17 cellular contexts compared by ENCODE assay signal in the genomic region with DNA sequence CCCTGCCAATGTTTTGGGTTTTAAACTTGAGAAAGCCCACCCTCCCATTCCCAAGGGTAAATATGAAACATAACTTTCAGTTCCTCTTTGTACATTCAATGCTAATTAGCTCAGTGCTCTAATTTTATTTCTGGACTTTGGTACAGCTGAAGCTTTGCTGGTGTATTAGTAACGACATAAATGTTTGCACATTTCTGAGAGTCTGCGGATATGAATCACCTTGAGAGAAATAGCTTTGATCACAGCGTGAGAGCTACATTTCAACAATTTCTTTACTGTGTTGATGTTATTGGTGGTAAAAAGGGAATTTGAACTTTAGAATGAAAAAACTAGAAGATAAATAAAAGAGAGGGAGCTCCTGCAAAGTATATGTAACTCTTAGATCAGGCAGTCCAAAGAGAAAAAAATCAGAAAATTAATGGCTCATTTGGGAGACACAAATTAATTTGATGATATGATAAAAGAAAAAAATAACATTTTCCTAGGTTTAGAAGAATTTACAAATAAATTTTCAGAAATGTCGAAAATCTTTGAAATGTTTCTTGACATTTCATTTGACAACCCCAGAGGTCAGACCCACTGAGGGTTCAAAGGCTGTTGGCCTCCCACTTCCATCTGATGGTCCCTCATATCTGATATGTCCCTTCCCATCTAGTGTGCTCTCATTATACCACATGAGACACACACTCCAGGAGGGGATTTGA. TPM values are rescaled to one million over a fixed set of nuclear protein-coding genes. Genes with fewer than 3 reads are reported as not detected.
DNase-seq lines count a peak whose midpoint lies in the region; TF ChIP-seq lines count a peak whose summit lies in the region.
"Had no signal": no experiment of that assay in that cellular context is flagged by ENCODE, and none has a peak within 500 bp of the region (broad histone marks: within the 10 kb centered on the region; RNA-seq: fewer than 3 reads in every experiment).

No MANE protein-coding gene starts in this region.

- in situ Hi-C loops in brain microvascular endothelial cell (cut with HindIII; ENCODE audit: low pct_ligation_motif_present, low sequenced_read_pairs) = no loop called here

- H3K36me3 ChIP-seq in Caco-2 (ENCODE audit: control insufficient read depth, insufficient read depth, low read length) (no peaks in the 10 kb centered on the region), brain microvascular endothelial cell (replicated peaks) (no peaks in the 10 kb centered on the region)
- H3K36me3 ChIP-seq: sigmoid colon had no signal

- H3K27ac Mint-ChIP-seq in Caco-2 (ENCODE audit: unreplicated experiment) = no peak overlapping the region
- H3K27ac Mint-ChIP-seq: activated naive CD8-positive, alpha-beta T cell had no signal

- POLR2A ChIA-PET in Caco-2 (lab: Charles Lee) = no interaction called here

- intact Hi-C loops in Caco-2 (cut with micrococcal nuclease; ENCODE audit: unreplicated experiment) = no loop called here

- H3K27ac ChIP-seq in brain microvascular endothelial cell = no peak overlapping the region

- H3K4me1 ChIP-seq in Caco-2 = peaks cover 5% of the 10 kb centered on the region; the same call in 1 of the 2 replicates
- H3K4me1 ChIP-seq: sigmoid colon had no signal

- peak overlapping the region; percentile 9 for H3K4me3 Mint-ChIP-seq in Caco-2 (ENCODE audit: unreplicated experiment)
- H3K4me3 Mint-ChIP-seq: activated naive CD8-positive, alpha-beta T cell had no signal

- TF ChIP-seq CTCF in Caco-2 (IDR thresholded peaks at IDR 0.05; ENCODE audit: insufficient read depth in 1 of 2, low read depth in 1 of 2, low read length in 1 of 2, severe bottlenecking in 1 of 2, unreplicated experiment in 1 of 2) = no peak
- no peak for TF ChIP-seq CTCF in brain microvascular endothelial cell (IDR thresholded peaks at IDR 0.05; ENCODE audit: low read depth, low read length, missing control alignments)

- no peaks in the 10 kb centered on the region for H3K9me3 ChIP-seq in Caco-2
- H3K9me3 ChIP-seq: sigmoid colon had no signal

- BruUV-seq in Caco-2 (replicated peaks; lab: Mats Ljungman, UMichigan) = no TSS peak

- H3K36me3 Mint-ChIP-seq in Caco-2 (ENCODE audit: insufficient read depth, unreplicated experiment) = no peaks in the 10 kb centered on the region
- H3K36me3 Mint-ChIP-seq: activated naive CD8-positive, alpha-beta T cell had no signal

- H3K4me3 ChIP-seq in Caco-2 (ENCODE audit: low read depth, low read length) (no peak overlapping the region), brain microvascular endothelial cell (ENCODE audit: low read depth, low read length) (no peak overlapping the region)
- H3K4me3 ChIP-seq: sigmoid colon had no signal

- CTCF ChIA-PET in Caco-2 (lab: Charles Lee) = no interaction called here

- H3K9me3 Mint-ChIP-seq in Caco-2 (ENCODE audit: unreplicated experiment) = no peaks in the 10 kb centered on the region

- DNase-seq in Caco-2 (no peak), M059J (ENCODE audit: low read depth) (peak; percentile 81), brain microvascular endothelial cell (peak; percentile 49), non-pigmented ciliary epithelial cell (ENCODE audit: low read depth) (peak; percentile 67), Kasumi-1 (lab: John Stamatoyannopoulos, UW) (no peak), NCI-H2171 treated with DMSO at 0.1 percent for 48 hours (lab: John Stamatoyannopoulos, UW) (no peak)
- DNase-seq in stimulated activated CD8-positive, alpha-beta memory T cell treated with anti-CD3 and anti-CD28 coated beads, Interleukin-4, amount 100 ng/mL, for 48 hours = no peak
- DNase-seq in central memory CD4-positive, alpha-beta T cell = no peak
- DNase-seq: COR-L47, cortex of kidney, kidney, NCI-H1092 treated with DMSO at 0.1 percent for 48 hours, NCI-H510A, Right ventricle myocardium superior, sigmoid colon, substantia nigra had no signal

- H3K27me3 Mint-ChIP-seq in Caco-2 (ENCODE audit: insufficient read depth, unreplicated experiment) = no peaks in the 10 kb centered on the region

- peaks cover 12% of the 10 kb centered on the region for H3K4me1 Mint-ChIP-seq in Caco-2 (ENCODE audit: low read depth, unreplicated experiment)

- H3K27me3 ChIP-seq in Caco-2 (replicated peaks; ENCODE audit: control insufficient read depth, insufficient read depth, low read length) (no peaks in the 10 kb centered on the region), brain microvascular endothelial cell (replicated peaks) (no peaks in the 10 kb centered on the region)
- H3K27me3 ChIP-seq: sigmoid colon had no signal

RNA-seq across cellular contexts. Expression of gene CAP2, which starts 38.5 kb away (rescaled TPM):
- total RNA-seq in Caco-2 (2022) = 8.5 and 8.9 TPM in 2 replicates
- 39.9 and 44.1 TPM in 2 replicates for total RNA-seq in M059J (2014; rRNA removed; shearing (Covaris generic))

Comparison
In these comparisons a context has a peak if more than half of its experiments do, and no peak if none do; other contexts are left out.
1. DNase-seq: peak in M059J (single experiment), brain microvascular endothelial cell (single experiment) and non-pigmented ciliary epithelial cell (single experiment); none in Caco-2 (0 of 2), Kasumi-1 (0 of 2), stimulated activated CD8-positive, alpha-beta memory T cell treated with anti-CD3 and anti-CD28 coated beads, Interleukin-4, amount 100 ng/mL, for 48 hours (single experiment), central memory CD4-positive, alpha-beta T cell (single experiment) and NCI-H2171 treated with DMSO at 0.1 percent for 48 hours (single experiment).